Comparison of ENCODE assay signal across 8 cellular contexts in genomic region chr17:17972126-17972951, GRCh38. TPM values are rescaled to one million over a fixed set of nuclear protein-coding genes. Genes with fewer than 3 reads are reported as not detected.
A peak's percentile ranks its signal among the peaks of the same experiment; 100 is the strongest.
DNase-seq lines count a peak whose midpoint lies in the region; ATAC-seq and TF ChIP-seq lines count a peak whose summit lies in the region.

TSS of gene DRC3 (plus strand) at chr17:17972862. CDS start at chr17:17977599, 4,737 bp downstream.
TSS of gene TOM1L2 (minus strand) at chr17:17972400. CDS start at chr17:17972313, 87 bp downstream.

- WGBS in spleen, 5 donors = 0 to 1% (median 0%) methylated on average over 48 to 59 of the region's 59 CpGs

- TF ChIP-seq POLR2A in spleen (IDR thresholded peaks at IDR 0.05) = peak in 2 of 3 donors; percentile 52 to 69

- intact Hi-C loops in spleen (cut with DNase I; ENCODE audit: low total_unique reads) = no loop called here

- no peaks in the 10 kb centered on the region for H3K9me3 ChIP-seq in spleen

- ATAC-seq in GM19035 (IDR thresholded peaks at IDR 0.05; ENCODE audit: unreplicated experiment) (peak; percentile 91), HG03342 (IDR thresholded peaks at IDR 0.05; ENCODE audit: unreplicated experiment) (peak; percentile 93)

- H3K4me1 ChIP-seq in spleen = peaks cover 9 to 69% (median 35%) of the 10 kb centered on the region in 6 donors

- DNase-seq in AG10803 (ENCODE audit: low read depth) = peak; percentile 100
- peak; percentile 99 for DNase-seq in NCI-H345 treated with DMSO at 0.1 percent for 48 hours (lab: John Stamatoyannopoulos, UW; ENCODE audit: unreplicated experiment)
- peak; percentile 100 for DNase-seq in activated CD4-positive, CD25-positive, alpha-beta regulatory T cell treated with anti-CD3 and anti-CD28 coated beads, Interleukin-2, amount 50 U/mL, for 16 hours (ENCODE audit: low read depth, low spot score)
- peak; percentile 100 for DNase-seq in cerebellar cortex (ENCODE audit: low spot score)
- peak; percentile 100 for DNase-seq in iris pigment epithelial cell (ENCODE audit: low read depth)
- DNase-seq in spleen = peak; percentile 100

- H3K27me3 ChIP-seq in spleen (replicated peaks in 1 of 7) = no peaks in the 10 kb centered on the region

- no peaks in the 10 kb centered on the region for H3K36me3 ChIP-seq in spleen

- H3K27ac ChIP-seq in spleen = peak within 1 kb of the TSS; percentile 86 to 96 (median 94)

- H3K4me3 ChIP-seq in AG10803 (ENCODE audit: low read length) (peak within 1 kb of the TSS; percentile 87), spleen (peak within 1 kb of the TSS; percentile 70 to 97 (median 87))

- TF ChIP-seq CTCF in AG10803 (conservative IDR thresholded peaks at IDR 0.05; ENCODE audit: low read length) = peak; percentile 5
- peak in 8 of 11 experiments; percentile 10 to 51 (median 33) for TF ChIP-seq CTCF in spleen (IDR thresholded peaks at IDR 0.05 in 8 of 11, conservative IDR thresholded peaks at IDR 0.05 in 3 of 11)

RNA-seq across cellular contexts. Expression of gene DRC3, which starts in this region (rescaled TPM):
- total RNA-seq in spleen = 1 to 10 TPM in 5 of 7 donors, under 1 TPM in 2; 0.37 to 7.3 (median 2.3) TPM
- polyA plus RNA-seq in spleen = 1 to 10 TPM in 2 of 3 donors, under 1 TPM in 1; 0.93 to 2.4 (median 2.3) TPM

RNA-seq across cellular contexts. Expression of gene TOM1L2, which starts in this region (rescaled TPM):
- 10 to 100 TPM; 27.0 to 82.6 (median 56.5) TPM for total RNA-seq in spleen
- polyA plus RNA-seq in spleen = 10 to 100 TPM in 1 of 3 donors, 1 to 10 TPM in 2; 5.3 to 17.6 (median 7.7) TPM

Comparison
In these comparisons a context has a peak if more than half of its experiments do, and no peak if none do; other contexts are left out.
1. Peak in every context shown above with its lines: DNase-seq, ATAC-seq, H3K4me3 ChIP-seq and H3K27ac ChIP-seq.